ENCODE assay signal across 15 cellular contexts in genomic region chr5:92544567-92544966, GRCh38.
A peak's percentile ranks its signal among the peaks of the same experiment; 100 is the strongest.
DNase-seq lines count a peak whose midpoint lies in the region; ATAC-seq and TF ChIP-seq lines count a peak whose summit lies in the region.
"Had no signal": no experiment of that assay in that cellular context is flagged by ENCODE, and none has a peak within 500 bp of the region (broad histone marks: within the 10 kb centered on the region; RNA-seq: fewer than 3 reads in every experiment).

No MANE protein-coding gene starts in this region.

- H3K9me3 Mint-ChIP-seq in chondrocyte (ENCODE audit: low read depth), result no peaks in the 10 kb centered on the region

- no peak overlapping the region for H3K4me3 Mint-ChIP-seq in chondrocyte (ENCODE audit: unreplicated experiment)
- H3K4me3 Mint-ChIP-seq: CD8-positive, alpha-beta memory T cell; IgD-negative memory B cell had no signal

- H3K4me1 Mint-ChIP-seq in chondrocyte (ENCODE audit: low read depth), result peaks cover 61% of the 10 kb centered on the region
- H3K4me1 Mint-ChIP-seq: CD8-positive, alpha-beta memory T cell; IgD-negative memory B cell had no signal

- H3K27ac ChIP-seq in SK-N-SH (ENCODE audit: low read depth in 2 of 2, low read length in 1 of 2) (peak overlapping the region; percentile 60 to 78; a peak in 3 of 4 replicates), smooth muscle cell (ENCODE audit: low read depth) (peak overlapping the region; percentile 54)

- no peak for TF ChIP-seq RAD21 in SK-N-SH (IDR thresholded peaks at IDR 0.05; ENCODE audit: low read length)

- POLR2A ChIA-PET in SK-N-SH (lab: Yijun Ruan, JAX), result no interaction called here

- no peak overlapping the region for H3K4me2 ChIP-seq in SK-N-SH
- H3K4me2 ChIP-seq in smooth muscle cell, result peak overlapping the region; percentile 44

- no peak for ATAC-seq in HG03342 (IDR thresholded peaks at IDR 0.05; ENCODE audit: unreplicated experiment)

- H3K27me3 Mint-ChIP-seq in chondrocyte (ENCODE audit: low read depth), result no peaks in the 10 kb centered on the region
- H3K27me3 Mint-ChIP-seq: CD8-positive, alpha-beta memory T cell; IgD-negative memory B cell had no signal

- H2AFZ ChIP-seq in SK-N-SH (ENCODE audit: low read depth) (no peak overlapping the region), smooth muscle cell (ENCODE audit: low read depth) (peak overlapping the region; percentile 76)

- H4K20me1 ChIP-seq in SK-N-SH (ENCODE audit: insufficient read depth) (no peaks in the 10 kb centered on the region), smooth muscle cell (ENCODE audit: low read depth) (no peaks in the 10 kb centered on the region)

- no peak for TF ChIP-seq CTCF in SK-N-SH (IDR thresholded peaks at IDR 0.05)
- no peak for TF ChIP-seq CTCF in chondrocyte (IDR thresholded peaks at IDR 0.05)
- no peak for TF ChIP-seq CTCF in foreskin fibroblast (IDR thresholded peaks at IDR 0.05; ENCODE audit: low read depth, low read length)
- no peak for TF ChIP-seq CTCF in smooth muscle cell (IDR thresholded peaks at IDR 0.05; ENCODE audit: borderline replicate concordance, insufficient read depth, poor library complexity, severe bottlenecking)

- no peak for TF ChIP-seq EP300 in SK-N-SH (IDR thresholded peaks at IDR 0.05; ENCODE audit: borderline replicate concordance in 1 of 2, low read depth in 1 of 2, low read length in 1 of 2)

- no peaks in the 10 kb centered on the region for H3F3A ChIP-seq in SK-N-SH (replicated peaks; ENCODE audit: insufficient read depth)
- H3F3A ChIP-seq in smooth muscle cell (ENCODE audit: low read depth), result peaks cover 5% of the 10 kb centered on the region

- no peak overlapping the region for H3K4me3 ChIP-seq in SK-N-SH (ENCODE audit: low read depth in 2 of 2, low read length in 1 of 2)
- H3K4me3 ChIP-seq in foreskin fibroblast (ENCODE audit: low read depth in 1 of 2, low read length in 2 of 2), result no peak overlapping the region
- no peak overlapping the region for H3K4me3 ChIP-seq in smooth muscle cell

- no peaks in the 10 kb centered on the region for H3K36me3 Mint-ChIP-seq in chondrocyte (ENCODE audit: low read depth)
- H3K36me3 Mint-ChIP-seq: CD8-positive, alpha-beta memory T cell; IgD-negative memory B cell had no signal

- H3K27ac Mint-ChIP-seq in chondrocyte (ENCODE audit: unreplicated experiment), result peak overlapping the region; percentile 80
- H3K27ac Mint-ChIP-seq: CD8-positive, alpha-beta memory T cell; IgD-negative memory B cell had no signal

- no peaks in the 10 kb centered on the region for H3K79me2 ChIP-seq in SK-N-SH (ENCODE audit: insufficient read depth)
- no peaks in the 10 kb centered on the region for H3K79me2 ChIP-seq in smooth muscle cell (ENCODE audit: low read depth)

- H3K9me3 ChIP-seq in SK-N-SH, result no peaks in the 10 kb centered on the region
- H3K9me3 ChIP-seq in smooth muscle cell (replicated peaks; ENCODE audit: low read depth), result no peaks in the 10 kb centered on the region

- CTCF ChIA-PET in SK-N-SH (lab: Yijun Ruan, JAX), result no interaction called here

- H3K9ac ChIP-seq in SK-N-SH (no peak overlapping the region), smooth muscle cell (ENCODE audit: low read depth) (no peak overlapping the region)

- no peak for DNase-seq in SK-N-SH
- no peak for DNase-seq in chondrocyte (ENCODE audit: low spot score)
- DNase-seq in foreskin fibroblast, result peak; percentile 36 to 54
- DNase-seq in smooth muscle cell (lab: John Stamatoyannopoulos, UW; ENCODE audit: unreplicated experiment), result no peak
- no peak for DNase-seq in COR-L47 (lab: John Stamatoyannopoulos, UW)
- no peak for DNase-seq in GM03348 (ENCODE audit: low spot score)
- DNase-seq: CD8-positive, alpha-beta memory T cell; DMS 273 treated with DMSO at 0.1 percent for 48 hours; HCEC 1CT; NCI-H1417; NCI-H1930; NCI-H2171 treated with DMSO at 0.1 percent for 48 hours; NCI-H510A treated with DMSO at 0.1 percent for 48 hours had no signal

- no peaks in the 10 kb centered on the region for H3K27me3 ChIP-seq in SK-N-SH (ENCODE audit: insufficient read depth)
- no peaks in the 10 kb centered on the region for H3K27me3 ChIP-seq in smooth muscle cell (ENCODE audit: low read depth)

- H3K4me1 ChIP-seq in SK-N-SH (ENCODE audit: control insufficient read depth in 1 of 2, insufficient read depth in 2 of 2, low read depth in 1 of 2, low read length in 1 of 2) (peaks cover 0 to 9% of the 10 kb centered on the region in 2 experiments; a peak in 1 of 4 replicates), smooth muscle cell (ENCODE audit: low read depth) (peaks cover 15% of the 10 kb centered on the region)

- H3K9me2 ChIP-seq in SK-N-SH, result no peaks in the 10 kb centered on the region

- no peaks in the 10 kb centered on the region for H3K36me3 ChIP-seq in SK-N-SH (replicated peaks in 1 of 2; ENCODE audit: control insufficient read depth in 1 of 2, insufficient read depth in 2 of 2, low read length in 1 of 2)
- no peaks in the 10 kb centered on the region for H3K36me3 ChIP-seq in smooth muscle cell (ENCODE audit: low read depth)

- 86% methylated on average over 2 of the region's 2 CpGs for WGBS in SK-N-SH (ENCODE audit: low lambda C conversion rate)
- WGBS in smooth muscle cell (ENCODE audit: low lambda C conversion rate), result 54% methylated on average over 2 of the region's 2 CpGs

TF ChIP-seq in SK-N-SH, 30 proteins besides CTCF, POLR2A, EP300 and RAD21:
- TF ChIP-seq TCF12 (IDR thresholded peaks at IDR 0.05) (peak; percentile 53), ZBTB33 (IDR thresholded peaks at IDR 0.05; ENCODE audit: borderline replicate concordance, low read depth) (no peak)

Comparison
In these comparisons a context has a peak if more than half of its experiments do, and no peak if none do; other contexts are left out.
1. DNase-seq: peak in foreskin fibroblast (2 of 2); none in SK-N-SH (single experiment), chondrocyte (single experiment), smooth muscle cell (single experiment), COR-L47 (single experiment) and GM03348 (single experiment).